ENCODE assay signal across 11 cellular contexts in genomic region chr14:71362920-71363584, GRCh38. TPM values are rescaled to one million over a fixed set of nuclear protein-coding genes. Genes with fewer than 3 reads are reported as not detected.
A peak's percentile ranks its signal among the peaks of the same experiment; 100 is the strongest.
DNase-seq lines count a peak whose midpoint lies in the region; ATAC-seq and TF ChIP-seq lines count a peak whose summit lies in the region.
"Had no signal": no experiment of that assay in that cellular context is flagged by ENCODE, and none has a peak within 500 bp of the region (broad histone marks: within the 10 kb centered on the region; RNA-seq: fewer than 3 reads in every experiment).

No MANE protein-coding gene starts in this region.

- 47% methylated on average over 3 of the region's 3 CpGs for WGBS in hepatocyte (ENCODE audit: low lambda C conversion rate, missing lambda C conversion rate)
- 65% methylated on average over 3 of the region's 3 CpGs for WGBS in urinary bladder

- H3K4me3 ChIP-seq in hepatocyte (no peak overlapping the region), urinary bladder (ENCODE audit: low read depth, low read length) (no peak overlapping the region)

- H3K4me1 ChIP-seq in hepatocyte (ENCODE audit: insufficient read depth) (peaks cover 31% of the 10 kb centered on the region), urinary bladder (ENCODE audit: insufficient read depth) (no peaks in the 10 kb centered on the region)

- H3K36me3 ChIP-seq in hepatocyte (replicated peaks; ENCODE audit: insufficient read depth, low read depth) (no peaks in the 10 kb centered on the region), urinary bladder (ENCODE audit: insufficient read depth) (no peaks in the 10 kb centered on the region)

- DNase-seq in activated naive CD8-positive, alpha-beta T cell treated with anti-CD3 and anti-CD28 coated beads, Interleukin-2, amount 50 U/mL, for 24 hours = no peak
- DNase-seq in T-helper 17 cell (no peak), hepatocyte (ENCODE audit: low spot score) (no peak), T-helper 9 cell (no peak), occipital lobe (lab: John Stamatoyannopoulos, UW) (no peak)
- DNase-seq in activated CD4-positive, alpha-beta T cell treated with anti-CD3 and anti-CD28 coated beads for 4 hours = no peak
- DNase-seq: GOT3, NCI-H226 had no signal

- no peaks in the 10 kb centered on the region for H3K9me2 ChIP-seq in hepatocyte (replicated peaks; ENCODE audit: insufficient read depth)

- no peaks in the 10 kb centered on the region for H3K27me3 Mint-ChIP-seq in activated naive CD8-positive, alpha-beta T cell
- no peaks in the 10 kb centered on the region for H3K27me3 Mint-ChIP-seq in activated naive CD8-positive, alpha-beta T cell treated with anti-CD3 and anti-CD28 coated beads, Interleukin-2, amount 50 U/mL, for 24 hours
- no peaks in the 10 kb centered on the region for H3K27me3 Mint-ChIP-seq in T-helper 17 cell
- H3K27me3 Mint-ChIP-seq: activated naive CD4-positive, alpha-beta T cell treated with anti-CD3 and anti-CD28 coated beads, Interleukin-2, amount 50 U/mL, for 24 hours had no signal

- H3K27ac ChIP-seq in hepatocyte = peak overlapping the region; percentile 55
- H3K27ac ChIP-seq in urinary bladder (ENCODE audit: low read depth) = peak overlapping the region; percentile 23

- TF ChIP-seq CTCF in hepatocyte (IDR thresholded peaks at IDR 0.05; ENCODE audit: poor library complexity) = no peak

- H3K36me3 Mint-ChIP-seq in activated naive CD8-positive, alpha-beta T cell = peaks cover 21% of the 10 kb centered on the region
- peaks cover 32% of the 10 kb centered on the region for H3K36me3 Mint-ChIP-seq in activated naive CD8-positive, alpha-beta T cell treated with anti-CD3 and anti-CD28 coated beads, Interleukin-2, amount 50 U/mL, for 24 hours (ENCODE audit: low read depth)
- peaks cover 2% of the 10 kb centered on the region for H3K36me3 Mint-ChIP-seq in T-helper 17 cell (ENCODE audit: low read depth)

- no peak overlapping the region for H3K4me2 ChIP-seq in hepatocyte

- no peaks in the 10 kb centered on the region for H4K20me1 ChIP-seq in hepatocyte (ENCODE audit: insufficient read depth, poor library complexity, severe bottlenecking)

- no peaks in the 10 kb centered on the region for H3K9me3 ChIP-seq in T-helper 17 cell (ENCODE audit: control insufficient read depth, low read length, poor library complexity, severe bottlenecking)
- no peaks in the 10 kb centered on the region for H3K9me3 ChIP-seq in hepatocyte (ENCODE audit: low read depth)

- no peaks in the 10 kb centered on the region for H3K27me3 ChIP-seq in hepatocyte

- peaks cover 51% of the 10 kb centered on the region for H3K4me1 Mint-ChIP-seq in activated naive CD8-positive, alpha-beta T cell (ENCODE audit: low read depth)
- peaks cover 67% of the 10 kb centered on the region for H3K4me1 Mint-ChIP-seq in activated naive CD8-positive, alpha-beta T cell treated with anti-CD3 and anti-CD28 coated beads, Interleukin-2, amount 50 U/mL, for 24 hours
- H3K4me1 Mint-ChIP-seq in T-helper 17 cell = peaks cover 24% of the 10 kb centered on the region

- peaks cover 10% of the 10 kb centered on the region for H3K9me3 Mint-ChIP-seq in activated naive CD8-positive, alpha-beta T cell (ENCODE audit: low read depth)
- H3K9me3 Mint-ChIP-seq in activated naive CD8-positive, alpha-beta T cell treated with anti-CD3 and anti-CD28 coated beads, Interleukin-2, amount 50 U/mL, for 24 hours = peaks cover 27% of the 10 kb centered on the region

- H3K79me2 ChIP-seq in hepatocyte = peaks cover 87% of the 10 kb centered on the region

- H3K27ac Mint-ChIP-seq in activated naive CD8-positive, alpha-beta T cell = peak overlapping the region; percentile 19
- no peak overlapping the region for H3K27ac Mint-ChIP-seq in activated naive CD8-positive, alpha-beta T cell treated with anti-CD3 and anti-CD28 coated beads, Interleukin-2, amount 50 U/mL, for 24 hours
- peak overlapping the region; percentile 60 for H3K27ac Mint-ChIP-seq in T-helper 17 cell
- H3K27ac Mint-ChIP-seq: activated naive CD4-positive, alpha-beta T cell treated with anti-CD3 and anti-CD28 coated beads, Interleukin-2, amount 50 U/mL, for 24 hours had no signal

- no peak for ATAC-seq in activated naive CD8-positive, alpha-beta T cell treated with anti-CD3 and anti-CD28 coated beads, Interleukin-2, amount 50 U/mL, for 24 hours
- ATAC-seq in T-helper 17 cell = peak; percentile 35

- H2AFZ ChIP-seq in hepatocyte = no peak overlapping the region

- H3K4me3 Mint-ChIP-seq in activated naive CD8-positive, alpha-beta T cell = no peak overlapping the region
- no peak overlapping the region for H3K4me3 Mint-ChIP-seq in activated naive CD8-positive, alpha-beta T cell treated with anti-CD3 and anti-CD28 coated beads, Interleukin-2, amount 50 U/mL, for 24 hours
- no peak overlapping the region for H3K4me3 Mint-ChIP-seq in T-helper 17 cell
- H3K4me3 Mint-ChIP-seq: activated naive CD4-positive, alpha-beta T cell treated with anti-CD3 and anti-CD28 coated beads, Interleukin-2, amount 50 U/mL, for 24 hours had no signal

RNA-seq across cellular contexts. Expression of gene SIPA1L1, which starts 42.8 kb away (rescaled TPM):
- 10 to 100 TPM; 47.0 to 52.3 TPM for total RNA-seq in T-helper 17 cell
- 36.0 and 41.4 TPM in 2 replicates for total RNA-seq in hepatocyte
- polyA plus RNA-seq in hepatocyte = 41.4 and 42.5 TPM in 2 replicates
- total RNA-seq in urinary bladder = 29.1 TPM
- 13.0 TPM for polyA plus RNA-seq in urinary bladder
- 13.6 TPM for total RNA-seq in occipital lobe
